17 cellular contexts compared by ENCODE assay signal in genomic region chr4:26402458-26402857, GRCh38.
DNase-seq lines count a peak whose midpoint lies in the region; ATAC-seq and TF ChIP-seq lines count a peak whose summit lies in the region.
"Had no signal": no experiment of that assay in that cellular context is flagged by ENCODE, and none has a peak within 500 bp of the region (broad histone marks: within the 10 kb centered on the region; RNA-seq: fewer than 3 reads in every experiment).

No MANE protein-coding gene starts in this region.

- H3K36me3 ChIP-seq in thyroid gland: peaks cover 0 to 7% of the 10 kb centered on the region in 2 donors

- H3K4me1 ChIP-seq in thyroid gland: no peaks in the 10 kb centered on the region
- H3K4me1 ChIP-seq: ascending aorta, BLaER1 had no signal

- intact Hi-C loops in thyroid gland (cut with DNase I): loop anchor here (10.0 kb wide), 1 partner anchor 318 kb away; no protein-coding TSS in a partner anchor

- peaks cover 67% of the 10 kb centered on the region for H3K36me3 Mint-ChIP-seq in nephron progenitor cell (ENCODE audit: low read depth)

- peaks cover 3% of the 10 kb centered on the region for H3K27me3 Mint-ChIP-seq in nephron progenitor cell (ENCODE audit: low read depth, poor library complexity)

- H3K27ac Mint-ChIP-seq in nephron progenitor cell: peak overlapping the region; percentile 38

- H3K4me3 Mint-ChIP-seq in nephron progenitor cell: no peak overlapping the region
- H3K4me3 Mint-ChIP-seq: neural crest cell had no signal

- peaks cover 26% of the 10 kb centered on the region for H3K9me3 Mint-ChIP-seq in nephron progenitor cell

- 86% methylated on average over 3 of the region's 3 CpGs for WGBS in thyroid gland, 2 donors

- TF ChIP-seq CTCF in nephron progenitor cell (IDR thresholded peaks at IDR 0.05): no peak
- no peak for TF ChIP-seq CTCF in thyroid gland (IDR thresholded peaks at IDR 0.05)

- TF ChIP-seq POLR2A in thyroid gland (IDR thresholded peaks at IDR 0.05): no peak

- ATAC-seq in GM18858 (IDR thresholded peaks at IDR 0.05; ENCODE audit: unreplicated experiment) (peak; percentile 70), GM21515 (IDR thresholded peaks at IDR 0.05; ENCODE audit: unreplicated experiment) (peak; percentile 71), HG03159 (IDR thresholded peaks at IDR 0.05; ENCODE audit: unreplicated experiment) (peak; percentile 68), HG03280 (IDR thresholded peaks at IDR 0.05; ENCODE audit: unreplicated experiment) (no peak)
- ATAC-seq: sciatic nerve had no signal

- peaks cover 12% of the 10 kb centered on the region for H3K4me1 Mint-ChIP-seq in nephron progenitor cell

- DNase-seq in nephron progenitor cell (no peak), thyroid gland (no peak)
- DNase-seq in stimulated activated CD4-positive, alpha-beta T cell treated with anti-CD3 and anti-CD28 coated beads, Interleukin-12 subunit alpha, Interleukin-12 subunit beta, amount 100 ng/mL, for 4 hours: no peak
- DNase-seq: activated effector memory CD4-positive, alpha-beta T cell treated with Interleukin-2 at 50 U/mL for 16 hours; dorsolateral prefrontal cortex; H7; NCI-H1105; stomach had no signal

- no peaks in the 10 kb centered on the region for H3K27me3 ChIP-seq in thyroid gland
- H3K27me3 ChIP-seq: ascending aorta, BLaER1, dorsolateral prefrontal cortex, stomach had no signal

- H3K4me3 ChIP-seq in thyroid gland (replicated peaks in 1 of 3): no peak overlapping the region
- H3K4me3 ChIP-seq: ascending aorta, BLaER1, dorsolateral prefrontal cortex, lung, stomach had no signal

- no peaks in the 10 kb centered on the region for H3K9me3 ChIP-seq in thyroid gland

- no peak overlapping the region for H3K27ac ChIP-seq in thyroid gland
- H3K27ac ChIP-seq: ascending aorta, BLaER1, stomach had no signal
